In the genomic region with DNA sequence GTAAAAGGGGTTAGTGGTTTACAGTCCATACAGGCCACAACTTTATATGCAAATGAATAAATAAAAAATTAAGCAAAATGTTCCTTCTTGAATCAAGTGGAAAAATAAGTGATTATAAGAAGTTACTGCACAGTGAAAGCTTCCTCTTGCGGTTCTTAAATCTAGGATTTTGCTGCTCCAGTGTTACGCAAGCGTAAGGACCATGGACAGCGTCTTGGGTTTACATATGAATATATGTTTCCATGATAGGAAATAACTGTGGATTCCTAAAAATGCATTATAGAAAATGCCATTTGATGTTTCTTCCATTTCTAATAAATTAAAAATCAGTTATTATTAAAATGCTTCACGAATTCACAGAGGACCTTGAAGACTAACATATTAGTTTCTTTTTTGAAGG, we compare ENCODE assay signal across 10 cellular contexts.
DNase-seq lines count a peak whose midpoint lies in the region; ATAC-seq and TF ChIP-seq lines count a peak whose summit lies in the region.
"Had no signal": no experiment of that assay in that cellular context is flagged by ENCODE, and none has a peak within 500 bp of the region (broad histone marks: within the 10 kb centered on the region; RNA-seq: fewer than 3 reads in every experiment).

No MANE protein-coding gene starts in this region.

- no peak for TF ChIP-seq EP300 in ovary (IDR thresholded peaks at IDR 0.05)

- no peaks in the 10 kb centered on the region for H3K9me3 Mint-ChIP-seq in activated naive CD8-positive, alpha-beta T cell treated with anti-CD3 and anti-CD28 coated beads, Interleukin-2, amount 10 ng/mL, durations not matched to agents 7 days and 5 days
- H3K9me3 Mint-ChIP-seq in natural killer cell treated with Interleukin-12 subunit alpha and Interleukin-12 subunit beta and Interleukin-15 and Interleukin-18, amount 100 ng/mL, for 72 hours, result peaks cover 5% of the 10 kb centered on the region
- peaks cover 26% of the 10 kb centered on the region for H3K9me3 Mint-ChIP-seq in HFFc6

- H3K27me3 ChIP-seq in MM.1S (replicated peaks; ENCODE audit: insufficient read depth, low read length), result no peaks in the 10 kb centered on the region
- no peaks in the 10 kb centered on the region for H3K27me3 ChIP-seq in ovary
- H3K27me3 ChIP-seq: gastroesophageal sphincter had no signal

- no peaks in the 10 kb centered on the region for H3K9me2 ChIP-seq in MM.1S (replicated peaks; ENCODE audit: insufficient read depth, low read length)

- H3K9ac ChIP-seq in MM.1S (ENCODE audit: low read length), result no peak overlapping the region

- no peaks in the 10 kb centered on the region for H3K36me3 ChIP-seq in MM.1S (replicated peaks; ENCODE audit: insufficient read depth, low read length)
- H3K36me3 ChIP-seq in ovary, result no peaks in the 10 kb centered on the region
- H3K36me3 ChIP-seq: gastroesophageal sphincter had no signal

- no peaks in the 10 kb centered on the region for H3K27me3 Mint-ChIP-seq in activated naive CD8-positive, alpha-beta T cell treated with anti-CD3 and anti-CD28 coated beads, Interleukin-2, amount 10 ng/mL, durations not matched to agents 7 days and 5 days
- no peaks in the 10 kb centered on the region for H3K27me3 Mint-ChIP-seq in natural killer cell treated with Interleukin-12 subunit alpha and Interleukin-12 subunit beta and Interleukin-15 and Interleukin-18, amount 100 ng/mL, for 72 hours
- no peaks in the 10 kb centered on the region; the same call in 1 of the 2 replicates for H3K27me3 Mint-ChIP-seq in HFFc6 (ENCODE audit: insufficient read depth)

- TF ChIP-seq CTCF in MM.1S (IDR thresholded peaks at IDR 0.05; ENCODE audit: low read length) (no peak), HFFc6 (IDR thresholded peaks at IDR 0.05) (no peak), ovary (IDR thresholded peaks at IDR 0.05) (no peak)

- H3K27ac ChIP-seq in MM.1S (ENCODE audit: low read length) (no peak overlapping the region), ovary (no peak overlapping the region)
- H3K27ac ChIP-seq: gastroesophageal sphincter, PC-9 had no signal

- no peak overlapping the region for H3K4me3 Mint-ChIP-seq in activated naive CD8-positive, alpha-beta T cell treated with anti-CD3 and anti-CD28 coated beads, Interleukin-2, amount 10 ng/mL, durations not matched to agents 7 days and 5 days
- no peak overlapping the region for H3K4me3 Mint-ChIP-seq in natural killer cell treated with Interleukin-12 subunit alpha and Interleukin-12 subunit beta and Interleukin-15 and Interleukin-18, amount 100 ng/mL, for 72 hours
- no peak overlapping the region for H3K4me3 Mint-ChIP-seq in HFFc6

- POLR2A ChIA-PET in activated naive CD8-positive, alpha-beta T cell treated with anti-CD3 and anti-CD28 coated beads, Interleukin-2, amount 10 ng/mL, durations not matched to agents 7 days and 5 days (lab: Charles Lee), result no interaction called here

- no peak for TF ChIP-seq POLR2A in ovary (IDR thresholded peaks at IDR 0.05)

- peak; percentile 43 for DNase-seq in EL
- DNase-seq in MM.1S, result peak; percentile 38
- peak; percentile 29 for DNase-seq in activated naive CD8-positive, alpha-beta T cell treated with anti-CD3 and anti-CD28 coated beads, Interleukin-2, amount 10 ng/mL, durations not matched to agents 7 days and 5 days
- DNase-seq in kidney glomerular epithelial cell (lab: John Stamatoyannopoulos, UW), result peak; percentile 13
- no peak for DNase-seq in natural killer cell treated with Interleukin-12 subunit alpha and Interleukin-12 subunit beta and Interleukin-15 and Interleukin-18, amount 100 ng/mL, for 72 hours (ENCODE audit: low spot score)
- no peak for DNase-seq in HFFc6
- DNase-seq in ovary, result no peak
- no peak for DNase-seq in inferior parietal cortex (ENCODE audit: extremely low spot score)

- H3K9me3 ChIP-seq in MM.1S (replicated peaks; ENCODE audit: insufficient read depth, low read length) (no peaks in the 10 kb centered on the region), ovary (no peaks in the 10 kb centered on the region)
- H3K9me3 ChIP-seq: gastroesophageal sphincter had no signal

- H3K4me3 ChIP-seq in MM.1S (ENCODE audit: low read length) (no peak overlapping the region), ovary (no peak overlapping the region)
- H3K4me3 ChIP-seq: gastroesophageal sphincter, PC-9 had no signal

- no peaks in the 10 kb centered on the region for H3K79me2 ChIP-seq in MM.1S (ENCODE audit: low read length)

- no peaks in the 10 kb centered on the region for H3K36me3 Mint-ChIP-seq in activated naive CD8-positive, alpha-beta T cell treated with anti-CD3 and anti-CD28 coated beads, Interleukin-2, amount 10 ng/mL, durations not matched to agents 7 days and 5 days
- no peaks in the 10 kb centered on the region for H3K36me3 Mint-ChIP-seq in natural killer cell treated with Interleukin-12 subunit alpha and Interleukin-12 subunit beta and Interleukin-15 and Interleukin-18, amount 100 ng/mL, for 72 hours
- no peaks in the 10 kb centered on the region for H3K36me3 Mint-ChIP-seq in HFFc6 (ENCODE audit: low read depth)

- 33 to 42% (median 35%) methylated on average over 5 of the region's 5 CpGs for WGBS in ovary, 3 donors

- intact Hi-C loops in ovary (cut with DNase I), result no loop called here

- H4K20me1 ChIP-seq in MM.1S (ENCODE audit: insufficient read depth, low read length), result no peaks in the 10 kb centered on the region

- no peak for ATAC-seq in activated naive CD8-positive, alpha-beta T cell treated with anti-CD3 and anti-CD28 coated beads, Interleukin-2, amount 10 ng/mL, durations not matched to agents 7 days and 5 days (ENCODE audit: low read depth)
- ATAC-seq in natural killer cell treated with Interleukin-12 subunit alpha and Interleukin-12 subunit beta and Interleukin-15 and Interleukin-18, amount 100 ng/mL, for 72 hours, result no peak
- ATAC-seq: gastroesophageal sphincter had no signal

- no peaks in the 10 kb centered on the region for H3K4me1 Mint-ChIP-seq in activated naive CD8-positive, alpha-beta T cell treated with anti-CD3 and anti-CD28 coated beads, Interleukin-2, amount 10 ng/mL, durations not matched to agents 7 days and 5 days
- H3K4me1 Mint-ChIP-seq in natural killer cell treated with Interleukin-12 subunit alpha and Interleukin-12 subunit beta and Interleukin-15 and Interleukin-18, amount 100 ng/mL, for 72 hours (ENCODE audit: low read depth in 2 of 2), result no peaks in the 10 kb centered on the region
- no peaks in the 10 kb centered on the region for H3K4me1 Mint-ChIP-seq in HFFc6 (ENCODE audit: low read depth)

- no peak overlapping the region for H2AFZ ChIP-seq in MM.1S (ENCODE audit: low read length)
- H2AFZ ChIP-seq: PC-9 had no signal

- no peaks in the 10 kb centered on the region for H3K4me1 ChIP-seq in MM.1S (ENCODE audit: low read length)
- H3K4me1 ChIP-seq in ovary (ENCODE audit: insufficient read depth), result no peaks in the 10 kb centered on the region
- H3K4me1 ChIP-seq: gastroesophageal sphincter had no signal

- H3K27ac Mint-ChIP-seq in activated naive CD8-positive, alpha-beta T cell treated with anti-CD3 and anti-CD28 coated beads, Interleukin-2, amount 10 ng/mL, durations not matched to agents 7 days and 5 days, result no peak overlapping the region
- H3K27ac Mint-ChIP-seq in natural killer cell treated with Interleukin-12 subunit alpha and Interleukin-12 subunit beta and Interleukin-15 and Interleukin-18, amount 100 ng/mL, for 72 hours, result no peak overlapping the region
- H3K27ac Mint-ChIP-seq in HFFc6, result no peak overlapping the region

- H3F3A ChIP-seq in MM.1S (ENCODE audit: insufficient read depth, low read length), result no peaks in the 10 kb centered on the region

- H3K4me2 ChIP-seq in MM.1S (ENCODE audit: low read depth, low read length), result no peak overlapping the region
- H3K4me2 ChIP-seq: PC-9 had no signal

Comparison
In these comparisons a context has a peak if more than half of its experiments do, and no peak if none do; other contexts are left out.
1. DNase-seq: peak in EL (single experiment), MM.1S (single experiment), activated naive CD8-positive, alpha-beta T cell treated with anti-CD3 and anti-CD28 coated beads, Interleukin-2, amount 10 ng/mL, durations not matched to agents 7 days and 5 days (single experiment) and kidney glomerular epithelial cell (single experiment); none in natural killer cell treated with Interleukin-12 subunit alpha and Interleukin-12 subunit beta and Interleukin-15 and Interleukin-18, amount 100 ng/mL, for 72 hours (single experiment), HFFc6 (single experiment), ovary (0 of 5) and inferior parietal cortex (single experiment).